ENCODE assay signal across 1 cellular context in the genomic region with DNA sequence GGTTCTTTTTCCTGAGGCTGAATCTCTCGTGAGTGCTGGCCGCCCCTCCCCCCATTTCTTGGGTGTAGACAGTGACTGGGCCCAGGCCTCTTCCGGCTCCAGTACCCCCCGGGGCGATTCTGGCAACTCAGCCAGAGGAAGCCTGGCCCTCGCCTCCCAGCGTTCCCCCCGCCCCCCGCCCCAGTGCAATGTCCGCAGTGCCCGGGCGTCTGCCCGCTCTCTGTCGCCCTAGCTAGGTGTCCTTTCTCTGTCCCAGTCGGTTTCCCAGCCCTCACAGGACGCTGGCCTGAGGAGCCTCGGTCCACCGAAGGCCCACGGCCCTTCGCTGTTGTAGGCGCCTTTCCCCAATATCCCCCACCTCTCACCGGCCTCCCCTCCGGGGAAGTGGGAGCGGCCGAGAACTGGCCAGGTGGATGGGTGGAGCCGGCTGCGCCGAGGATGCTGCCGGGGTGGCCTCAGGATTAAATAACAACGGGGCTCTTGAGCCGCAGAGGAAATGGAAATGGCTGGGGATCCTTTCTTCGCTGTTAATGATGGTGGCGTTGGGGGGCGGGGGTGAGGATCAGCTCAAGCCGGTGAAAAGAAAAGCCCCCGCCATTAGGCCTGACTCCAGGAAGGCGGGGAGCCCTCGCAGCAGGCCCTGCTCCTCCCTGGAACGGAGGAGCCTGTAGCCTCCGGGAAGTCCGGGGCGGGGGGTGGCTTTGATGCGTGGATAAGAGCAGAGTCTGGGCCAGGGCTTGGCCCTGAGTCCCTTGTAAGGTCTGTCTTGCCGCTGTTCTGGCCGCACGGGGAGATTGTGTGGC.
TF ChIP-seq lines count a peak whose summit lies in the region.

No MANE protein-coding gene starts in this region.

TF ChIP-seq in GM23338, 12 proteins besides CTCF, POLR2A, EP300 and RAD21 (continued from another document):
- TF ChIP-seq, protein P1, sequence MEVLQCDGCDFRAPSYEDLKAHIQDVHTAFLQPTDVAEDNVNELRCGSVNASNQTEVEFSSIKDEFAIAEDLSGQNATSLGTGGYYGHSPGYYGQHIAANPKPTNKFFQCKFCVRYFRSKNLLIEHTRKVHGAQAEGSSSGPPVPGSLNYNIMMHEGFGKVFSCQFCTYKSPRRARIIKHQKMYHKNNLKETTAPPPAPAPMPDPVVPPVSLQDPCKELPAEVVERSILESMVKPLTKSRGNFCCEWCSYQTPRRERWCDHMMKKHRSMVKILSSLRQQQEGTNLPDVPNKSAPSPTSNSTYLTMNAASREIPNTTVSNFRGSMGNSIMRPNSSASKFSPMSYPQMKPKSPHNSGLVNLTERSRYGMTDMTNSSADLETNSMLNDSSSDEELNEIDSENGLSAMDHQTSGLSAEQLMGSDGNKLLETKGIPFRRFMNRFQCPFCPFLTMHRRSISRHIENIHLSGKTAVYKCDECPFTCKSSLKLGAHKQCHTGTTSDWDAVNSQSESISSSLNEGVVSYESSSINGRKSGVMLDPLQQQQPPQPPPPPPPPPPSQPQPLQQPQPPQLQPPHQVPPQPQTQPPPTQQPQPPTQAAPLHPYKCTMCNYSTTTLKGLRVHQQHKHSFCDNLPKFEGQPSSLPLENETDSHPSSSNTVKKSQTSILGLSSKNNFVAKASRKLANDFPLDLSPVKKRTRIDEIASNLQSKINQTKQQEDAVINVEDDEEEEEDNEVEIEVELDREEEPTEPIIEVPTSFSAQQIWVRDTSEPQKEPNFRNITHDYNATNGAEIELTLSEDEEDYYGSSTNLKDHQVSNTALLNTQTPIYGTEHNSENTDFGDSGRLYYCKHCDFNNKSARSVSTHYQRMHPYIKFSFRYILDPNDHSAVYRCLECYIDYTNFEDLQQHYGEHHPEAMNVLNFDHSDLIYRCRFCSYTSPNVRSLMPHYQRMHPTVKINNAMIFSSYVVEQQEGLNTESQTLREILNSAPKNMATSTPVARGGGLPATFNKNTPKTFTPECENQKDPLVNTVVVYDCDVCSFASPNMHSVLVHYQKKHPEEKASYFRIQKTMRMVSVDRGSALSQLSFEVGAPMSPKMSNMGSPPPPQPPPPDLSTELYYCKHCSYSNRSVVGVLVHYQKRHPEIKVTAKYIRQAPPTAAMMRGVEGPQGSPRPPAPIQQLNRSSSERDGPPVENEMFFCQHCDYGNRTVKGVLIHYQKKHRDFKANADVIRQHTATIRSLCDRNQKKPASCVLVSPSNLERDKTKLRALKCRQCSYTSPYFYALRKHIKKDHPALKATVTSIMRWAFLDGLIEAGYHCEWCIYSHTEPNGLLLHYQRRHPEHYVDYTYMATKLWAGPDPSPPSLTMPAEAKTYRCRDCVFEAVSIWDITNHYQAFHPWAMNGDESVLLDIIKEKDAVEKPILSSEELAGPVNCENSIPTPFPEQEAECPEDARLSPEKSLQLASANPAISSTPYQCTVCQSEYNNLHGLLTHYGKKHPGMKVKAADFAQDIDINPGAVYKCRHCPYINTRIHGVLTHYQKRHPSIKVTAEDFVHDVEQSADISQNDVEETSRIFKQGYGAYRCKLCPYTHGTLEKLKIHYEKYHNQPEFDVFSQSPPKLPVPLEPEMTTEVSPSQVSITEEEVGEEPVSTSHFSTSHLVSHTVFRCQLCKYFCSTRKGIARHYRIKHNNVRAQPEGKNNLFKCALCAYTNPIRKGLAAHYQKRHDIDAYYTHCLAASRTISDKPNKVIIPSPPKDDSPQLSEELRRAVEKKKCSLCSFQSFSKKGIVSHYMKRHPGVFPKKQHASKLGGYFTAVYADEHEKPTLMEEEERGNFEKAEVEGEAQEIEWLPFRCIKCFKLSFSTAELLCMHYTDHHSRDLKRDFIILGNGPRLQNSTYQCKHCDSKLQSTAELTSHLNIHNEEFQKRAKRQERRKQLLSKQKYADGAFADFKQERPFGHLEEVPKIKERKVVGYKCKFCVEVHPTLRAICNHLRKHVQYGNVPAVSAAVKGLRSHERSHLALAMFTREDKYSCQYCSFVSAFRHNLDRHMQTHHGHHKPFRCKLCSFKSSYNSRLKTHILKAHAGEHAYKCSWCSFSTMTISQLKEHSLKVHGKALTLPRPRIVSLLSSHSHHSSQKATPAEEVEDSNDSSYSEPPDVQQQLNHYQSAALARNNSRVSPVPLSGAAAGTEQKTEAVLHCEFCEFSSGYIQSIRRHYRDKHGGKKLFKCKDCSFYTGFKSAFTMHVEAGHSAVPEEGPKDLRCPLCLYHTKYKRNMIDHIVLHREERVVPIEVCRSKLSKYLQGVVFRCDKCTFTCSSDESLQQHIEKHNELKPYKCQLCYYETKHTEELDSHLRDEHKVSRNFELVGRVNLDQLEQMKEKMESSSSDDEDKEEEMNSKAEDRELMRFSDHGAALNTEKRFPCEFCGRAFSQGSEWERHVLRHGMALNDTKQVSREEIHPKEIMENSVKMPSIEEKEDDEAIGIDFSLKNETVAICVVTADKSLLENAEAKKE (CRISPR knock-in tag; IDR thresholded peaks at IDR 0.05), result no peak
